ENCODE assay signal across 25 cellular contexts in the genomic region with DNA sequence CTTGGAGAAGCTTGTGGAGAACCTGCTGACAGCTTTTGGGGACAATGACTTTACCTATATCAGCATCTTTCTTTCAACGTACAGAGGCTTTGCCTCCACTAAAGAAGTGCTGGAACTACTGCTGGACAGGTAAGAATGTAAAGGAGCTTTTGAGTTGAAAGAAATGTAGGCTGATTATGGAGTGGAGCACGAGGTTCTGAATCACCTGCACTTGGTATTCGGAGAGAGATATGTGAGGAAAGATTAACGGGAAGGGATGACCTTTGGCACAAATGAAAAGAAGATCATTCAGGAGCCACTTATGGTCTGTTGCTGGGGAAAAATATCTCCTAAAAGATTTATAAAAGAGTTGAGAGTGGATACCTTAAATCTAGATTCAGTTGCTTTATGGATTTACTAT.
"Had no signal": no experiment of that assay in that cellular context is flagged by ENCODE, and none has a peak within 500 bp of the region (broad histone marks: within the 10 kb centered on the region; RNA-seq: fewer than 3 reads in every experiment).

No MANE protein-coding gene starts in this region.

- H3K27ac Mint-ChIP-seq: activated CD4-positive, alpha-beta T cell treated with anti-CD3 and anti-CD28 coated beads, Interleukin-2, amount 10 ng/mL, durations not matched to agents 7 days and 5 days; activated CD8-positive, alpha-beta memory T cell treated with anti-CD3 and anti-CD28 coated beads, Interleukin-2, amount 10 ng/mL, durations not matched to agents 7 days and 5 days; activated CD8-positive, alpha-beta T cell treated with anti-CD3 and anti-CD28 coated beads for 36 hours; activated naive CD4-positive, alpha-beta T cell treated with anti-CD3 and anti-CD28 coated beads, Interleukin-2, amount 50 U/mL, for 72 hours; immature natural killer cell; nephron; stimulated activated naive B cell treated with anti-CD40 and anti-IgM and Interleukin-4, amounts not matched to agents 10 μg/mL and 1 μg/mL and 100 μg/mL, for 72 hours; type B pancreatic cell had no signal

- H3K4me3 ChIP-seq: ascending aorta, heart left ventricle, smooth muscle cell, vagina had no signal

- H2AFZ ChIP-seq: parathyroid adenoma had no signal

- H3K79me2 ChIP-seq: parathyroid adenoma had no signal

- H3K36me3 ChIP-seq: ascending aorta, vagina, WERI-Rb-1 had no signal

- ATAC-seq: activated CD8-positive, alpha-beta memory T cell treated with anti-CD3 and anti-CD28 coated beads, Interleukin-2, amount 10 ng/mL, durations not matched to agents 7 days and 5 days; activated CD8-positive, alpha-beta T cell treated with anti-CD3 and anti-CD28 coated beads for 36 hours; activated naive CD4-positive, alpha-beta T cell treated with anti-CD3 and anti-CD28 coated beads, Interleukin-2, amount 50 U/mL, for 72 hours; heart left ventricle; sciatic nerve; stimulated activated naive B cell treated with anti-CD40 and anti-IgM and Interleukin-4, amounts not matched to agents 10 μg/mL and 1 μg/mL and 100 μg/mL, for 72 hours had no signal

- H3K27ac ChIP-seq: ascending aorta, epithelial cell of prostate, heart left ventricle, parathyroid adenoma, vagina, WERI-Rb-1 had no signal

- H3K9me3 ChIP-seq: ascending aorta, heart left ventricle, vagina had no signal

- H3K9me3 Mint-ChIP-seq: activated CD4-positive, alpha-beta T cell treated with anti-CD3 and anti-CD28 coated beads, Interleukin-2, amount 10 ng/mL, durations not matched to agents 7 days and 5 days; activated CD8-positive, alpha-beta T cell treated with anti-CD3 and anti-CD28 coated beads for 36 hours; activated naive CD4-positive, alpha-beta T cell treated with anti-CD3 and anti-CD28 coated beads, Interleukin-2, amount 50 U/mL, for 72 hours; central memory CD8-positive, alpha-beta T cell; immature natural killer cell; nephron; stimulated activated naive B cell treated with anti-CD40 and anti-IgM and Interleukin-4, amounts not matched to agents 10 μg/mL and 1 μg/mL and 100 μg/mL, for 72 hours; type B pancreatic cell had no signal

- H3K4me1 ChIP-seq: parathyroid adenoma had no signal

- H3K27me3 ChIP-seq: ascending aorta, heart left ventricle, vagina had no signal

- H3K4me3 Mint-ChIP-seq: activated CD4-positive, alpha-beta T cell treated with anti-CD3 and anti-CD28 coated beads, Interleukin-2, amount 10 ng/mL, durations not matched to agents 7 days and 5 days; activated CD8-positive, alpha-beta memory T cell treated with anti-CD3 and anti-CD28 coated beads, Interleukin-2, amount 10 ng/mL, durations not matched to agents 7 days and 5 days; activated CD8-positive, alpha-beta T cell treated with anti-CD3 and anti-CD28 coated beads for 36 hours; central memory CD8-positive, alpha-beta T cell; immature natural killer cell; nephron; stimulated activated naive B cell treated with anti-CD40 and anti-IgM and Interleukin-4, amounts not matched to agents 10 μg/mL and 1 μg/mL and 100 μg/mL, for 72 hours; type B pancreatic cell had no signal

- FAIRE-seq: colon had no signal

- H3K36me3 Mint-ChIP-seq: immature natural killer cell had no signal

- DNase-seq: activated CD4-positive, alpha-beta T cell treated with anti-CD3 and anti-CD28 coated beads, Interleukin-2, amount 10 ng/mL, durations not matched to agents 7 days and 5 days; activated CD4-positive, CD25-positive, alpha-beta regulatory T cell treated with anti-CD3 and anti-CD28 coated beads, Interleukin-2, amount 50 U/mL, for 72 hours; activated CD8-positive, alpha-beta memory T cell treated with anti-CD3 and anti-CD28 coated beads, Interleukin-2, amount 10 ng/mL, durations not matched to agents 7 days and 5 days; activated CD8-positive, alpha-beta T cell treated with anti-CD3 and anti-CD28 coated beads for 36 hours; activated gamma-delta T cell; activated T-cell treated with anti-CD3 and anti-CD28 coated beads for 4 hours; heart left ventricle; immature natural killer cell; kidney glomerular epithelial cell; stimulated activated CD4-positive, alpha-beta T cell treated with anti-CD3 and anti-CD28 coated beads, Interleukin-2, amount 100 ng/mL, for 48 hours; stimulated activated CD8-positive, alpha-beta memory T cell treated with anti-CD3 and anti-CD28 coated beads, Interleukin-4, amount 100 ng/mL, for 48 hours; stimulated activated naive B cell treated with anti-CD40 and anti-IgM and Interleukin-4, amounts not matched to agents 10 μg/mL and 1 μg/mL and 100 μg/mL, for 72 hours; T-helper 1 cell; WERI-Rb-1 had no signal

- H3K9ac ChIP-seq: parathyroid adenoma had no signal

- H3K27me3 Mint-ChIP-seq: activated CD4-positive, alpha-beta T cell treated with anti-CD3 and anti-CD28 coated beads, Interleukin-2, amount 10 ng/mL, durations not matched to agents 7 days and 5 days; activated CD8-positive, alpha-beta memory T cell treated with anti-CD3 and anti-CD28 coated beads, Interleukin-2, amount 10 ng/mL, durations not matched to agents 7 days and 5 days; activated CD8-positive, alpha-beta T cell treated with anti-CD3 and anti-CD28 coated beads for 36 hours; central memory CD8-positive, alpha-beta T cell; stimulated activated naive B cell treated with anti-CD40 and anti-IgM and Interleukin-4, amounts not matched to agents 10 μg/mL and 1 μg/mL and 100 μg/mL, for 72 hours; type B pancreatic cell had no signal

- H3K4me2 ChIP-seq: smooth muscle cell had no signal
